1 cellular context compared by ENCODE assay signal in the genomic region with DNA sequence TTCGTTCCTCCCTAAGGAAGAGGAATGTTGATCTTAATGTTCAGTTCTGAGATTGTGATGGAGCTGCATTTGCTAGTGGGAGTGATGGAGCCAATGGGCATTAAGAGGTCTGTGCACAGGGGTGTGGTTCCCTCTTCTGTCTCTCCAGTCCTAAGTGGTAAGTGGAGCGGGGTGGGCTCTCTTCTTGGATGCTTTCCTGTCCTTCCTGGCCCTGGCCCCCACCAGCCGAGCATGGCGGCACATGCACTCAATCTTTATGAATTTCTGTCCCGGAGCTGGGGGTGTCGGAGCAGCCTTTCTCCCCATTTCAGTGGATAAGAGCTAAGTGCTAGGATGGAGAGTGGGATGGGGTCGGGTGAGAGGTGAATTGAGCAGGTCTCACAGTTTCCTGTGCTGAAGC.
TF ChIP-seq lines count a peak whose summit lies in the region.

No MANE protein-coding gene starts in this region.

TF ChIP-seq in HepG2, 621 proteins besides CTCF, POLR2A, EP300 and RAD21:
- TF ChIP-seq CBX2 (IDR thresholded peaks at IDR 0.05; ENCODE audit: low read depth, low read length) (no peak), CBX2 (CRISPR knock-in tag; IDR thresholded peaks at IDR 0.05; ENCODE audit: low read depth) (no peak), SP1 (IDR thresholded peaks at IDR 0.05) (no peak), SP1 (CRISPR knock-in tag; IDR thresholded peaks at IDR 0.05) (no peak), ZNF30 (CRISPR knock-in tag; IDR thresholded peaks at IDR 0.05) (no peak), FOXA1 (IDR thresholded peaks at IDR 0.05) (no peak), FOXA1 (CRISPR knock-in tag; IDR thresholded peaks at IDR 0.05) (no peak), SRF (IDR thresholded peaks at IDR 0.05; ENCODE audit: low read depth, low read length) (no peak), RFX1 (IDR thresholded peaks at IDR 0.05) (no peak), XRCC5 (optimal IDR thresholded peaks at IDR 0.05; ENCODE audit: low read length) (no peak), POLR2AphosphoS2 (IDR thresholded peaks at IDR 0.05; ENCODE audit: low read depth, low read length) (no peak), ZFP1 (CRISPR knock-in tag; IDR thresholded peaks at IDR 0.05) (no peak), STAT5B (CRISPR knock-in tag; IDR thresholded peaks at IDR 0.05) (no peak), DNMT3B (CRISPR knock-in tag; conservative IDR thresholded peaks at IDR 0.05) (no peak), ZNF563 (CRISPR knock-in tag; IDR thresholded peaks at IDR 0.05) (no peak), ZNF83 (CRISPR knock-in tag; IDR thresholded peaks at IDR 0.05; ENCODE audit: borderline replicate concordance) (no peak), ZNF549 (CRISPR knock-in tag; IDR thresholded peaks at IDR 0.05) (no peak), SALL1 (CRISPR knock-in tag; IDR thresholded peaks at IDR 0.05) (no peak), REPIN1 (CRISPR knock-in tag; IDR thresholded peaks at IDR 0.05; ENCODE audit: borderline replicate concordance, low read depth) (no peak)
- TF ChIP-seq, protein P1, sequence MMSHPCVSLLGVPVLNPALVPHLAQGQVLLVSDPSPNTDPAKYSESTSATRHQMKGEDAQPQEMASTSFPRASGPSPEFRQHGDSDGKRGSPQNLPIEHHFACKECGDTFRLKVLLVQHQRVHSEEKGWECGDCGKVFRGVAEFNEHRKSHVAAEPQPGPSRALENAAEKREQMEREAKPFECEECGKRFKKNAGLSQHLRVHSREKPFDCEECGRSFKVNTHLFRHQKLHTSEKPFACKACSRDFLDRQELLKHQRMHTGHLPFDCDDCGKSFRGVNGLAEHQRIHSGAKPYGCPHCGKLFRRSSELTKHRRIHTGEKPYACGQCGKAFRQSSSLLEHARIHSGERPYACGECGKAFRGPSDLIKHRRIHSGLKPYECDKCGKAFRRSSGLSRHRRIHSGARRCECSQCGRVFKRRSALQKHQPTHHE (CRISPR knock-in tag; IDR thresholded peaks at IDR 0.05; ENCODE audit: borderline replicate concordance): no peak
- TF ChIP-seq, protein P2, sequence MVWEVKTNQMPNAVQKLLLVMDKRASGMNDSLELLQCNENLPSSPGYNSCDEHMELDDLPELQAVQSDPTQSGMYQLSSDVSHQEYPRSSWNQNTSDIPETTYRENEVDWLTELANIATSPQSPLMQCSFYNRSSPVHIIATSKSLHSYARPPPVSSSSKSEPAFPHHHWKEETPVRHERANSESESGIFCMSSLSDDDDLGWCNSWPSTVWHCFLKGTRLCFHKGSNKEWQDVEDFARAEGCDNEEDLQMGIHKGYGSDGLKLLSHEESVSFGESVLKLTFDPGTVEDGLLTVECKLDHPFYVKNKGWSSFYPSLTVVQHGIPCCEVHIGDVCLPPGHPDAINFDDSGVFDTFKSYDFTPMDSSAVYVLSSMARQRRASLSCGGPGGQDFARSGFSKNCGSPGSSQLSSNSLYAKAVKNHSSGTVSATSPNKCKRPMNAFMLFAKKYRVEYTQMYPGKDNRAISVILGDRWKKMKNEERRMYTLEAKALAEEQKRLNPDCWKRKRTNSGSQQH (CRISPR knock-in tag; IDR thresholded peaks at IDR 0.05; ENCODE audit: low read depth): no peak
- TF ChIP-seq, protein P3, sequence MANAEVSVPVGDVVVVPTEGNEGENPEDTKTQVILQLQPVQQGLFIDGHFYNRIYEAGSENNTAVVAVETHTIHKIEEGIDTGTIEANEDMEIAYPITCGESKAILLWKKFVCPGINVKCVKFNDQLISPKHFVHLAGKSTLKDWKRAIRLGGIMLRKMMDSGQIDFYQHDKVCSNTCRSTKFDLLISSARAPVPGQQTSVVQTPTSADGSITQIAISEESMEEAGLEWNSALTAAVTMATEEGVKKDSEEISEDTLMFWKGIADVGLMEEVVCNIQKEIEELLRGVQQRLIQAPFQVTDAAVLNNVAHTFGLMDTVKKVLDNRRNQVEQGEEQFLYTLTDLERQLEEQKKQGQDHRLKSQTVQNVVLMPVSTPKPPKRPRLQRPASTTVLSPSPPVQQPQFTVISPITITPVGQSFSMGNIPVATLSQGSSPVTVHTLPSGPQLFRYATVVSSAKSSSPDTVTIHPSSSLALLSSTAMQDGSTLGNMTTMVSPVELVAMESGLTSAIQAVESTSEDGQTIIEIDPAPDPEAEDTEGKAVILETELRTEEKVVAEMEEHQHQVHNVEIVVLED (CRISPR knock-in tag; IDR thresholded peaks at IDR 0.05; ENCODE audit: borderline replicate concordance): no peak
- TF ChIP-seq, protein P4, sequence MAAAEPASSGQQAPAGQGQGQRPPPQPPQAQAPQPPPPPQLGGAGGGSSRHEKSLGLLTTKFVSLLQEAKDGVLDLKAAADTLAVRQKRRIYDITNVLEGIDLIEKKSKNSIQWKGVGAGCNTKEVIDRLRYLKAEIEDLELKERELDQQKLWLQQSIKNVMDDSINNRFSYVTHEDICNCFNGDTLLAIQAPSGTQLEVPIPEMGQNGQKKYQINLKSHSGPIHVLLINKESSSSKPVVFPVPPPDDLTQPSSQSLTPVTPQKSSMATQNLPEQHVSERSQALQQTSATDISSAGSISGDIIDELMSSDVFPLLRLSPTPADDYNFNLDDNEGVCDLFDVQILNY (CRISPR knock-in tag; conservative IDR thresholded peaks at IDR 0.05): no peak
